Comparison of ENCODE assay signal across 9 cellular contexts in genomic region chrX:85243761-85244410, GRCh38. TPM values are rescaled to one million over a fixed set of nuclear protein-coding genes. Genes with fewer than 3 reads are reported as not detected.
DNase-seq lines count a peak whose midpoint lies in the region; ATAC-seq, FAIRE-seq and TF ChIP-seq lines count a peak whose summit lies in the region.
"Had no signal": no experiment of that assay in that cellular context is flagged by ENCODE, and none has a peak within 500 bp of the region (broad histone marks: within the 10 kb centered on the region; RNA-seq: fewer than 3 reads in every experiment).

Gene SATL1 (minus strand): TSS chrX:85243779. CDS start chrX:85108968, 134,811 bp downstream.
Gene ZNF711 (plus strand): TSS chrX:85243991. CDS start chrX:85247573, 3,582 bp downstream.

- peak within 1 kb of the TSS; percentile 45 for H3K4me3 ChIP-seq in LNCaP clone FGC (ENCODE audit: low read depth, low read length)
- peak within 1 kb of the TSS; percentile 81 for H3K4me3 ChIP-seq in SU-DHL-6 (ENCODE audit: insufficient read depth, low read length, poor library complexity, severe bottlenecking)
- peak within 1 kb of the TSS; percentile 75 to 84 (median 78) for H3K4me3 ChIP-seq in HepG2 (replicated peaks in 1 of 3; ENCODE audit: insufficient read depth in 1 of 3, low read depth in 2 of 3, low read length in 3 of 3)

- peaks cover 34% of the 10 kb centered on the region for H3K79me2 ChIP-seq in SU-DHL-6 (ENCODE audit: insufficient read depth, low read length)
- no peaks in the 10 kb centered on the region for H3K79me2 ChIP-seq in HepG2 (ENCODE audit: insufficient read depth, low read length)

- H3K4me2 ChIP-seq in SU-DHL-6 (ENCODE audit: low read depth, low read length, poor library complexity, severe bottlenecking): peak within 1 kb of the TSS; percentile 81
- H3K4me2 ChIP-seq in HepG2 (ENCODE audit: low read depth, low read length): peak within 1 kb of the TSS; percentile 74

- CTCF ChIA-PET in HepG2 (lab: Yijun Ruan, JAX; ENCODE audit: low intra/inter-chr PET ratio, low total read pairs): no interaction called here

- H3K27ac Mint-ChIP-seq in stimulated activated effector memory CD8-positive, alpha-beta T cell treated with anti-CD3 and anti-CD28 coated beads, Interleukin-12 subunit alpha, Interleukin-12 subunit beta, amount 100 ng/mL, for 72 hours: peak within 1 kb of the TSS; percentile 65

- H3K36me3 ChIP-seq in SU-DHL-6 (ENCODE audit: low read length) (peaks cover 3% of the 10 kb centered on the region; the same call in 1 of the 2 replicates), HepG2 (replicated peaks in 1 of 2; ENCODE audit: control insufficient read depth in 1 of 2, insufficient read depth in 2 of 2, low read length in 2 of 2) (no peaks in the 10 kb centered on the region)

- H3K4me1 ChIP-seq in HepG2 (ENCODE audit: insufficient read depth, low read length): no peaks in the 10 kb centered on the region

- peaks cover 10% of the 10 kb centered on the region; the same call in 1 of the 2 replicates for H3F3A ChIP-seq in SU-DHL-6 (ENCODE audit: insufficient read depth)

- H3K27ac ChIP-seq in SU-DHL-6 (ENCODE audit: low read depth, low read length): peak within 1 kb of the TSS; percentile 53
- peak within 1 kb of the TSS; percentile 60 for H3K27ac ChIP-seq in HepG2 (ENCODE audit: extremely low read length, insufficient read depth, low read length)

- BruUV-seq in HepG2 (replicated peaks; lab: Mats Ljungman, UMichigan): no TSS peak

- H3K4me3 Mint-ChIP-seq in stimulated activated effector memory CD8-positive, alpha-beta T cell treated with anti-CD3 and anti-CD28 coated beads, Interleukin-12 subunit alpha, Interleukin-12 subunit beta, amount 100 ng/mL, for 72 hours: peak within 1 kb of the TSS; percentile 76

- H3K9ac ChIP-seq in SU-DHL-6 (ENCODE audit: low read length) (peak within 1 kb of the TSS; percentile 87), HepG2 (ENCODE audit: insufficient read depth, low read depth, low read length) (peak within 1 kb of the TSS; percentile 74)

- H3K36me3 Mint-ChIP-seq in stimulated activated effector memory CD8-positive, alpha-beta T cell treated with anti-CD3 and anti-CD28 coated beads, Interleukin-12 subunit alpha, Interleukin-12 subunit beta, amount 100 ng/mL, for 72 hours: no peaks in the 10 kb centered on the region

- no peak for FAIRE-seq in D721Med (lab: Jason Lieb, UNC)
- FAIRE-seq in HepG2 (lab: Jason Lieb, UNC): no peak

- peak; percentile 13 for DNase-seq in D721Med (ENCODE audit: insufficient read length, low spot score)
- DNase-seq in LNCaP clone FGC (ENCODE audit: low read depth): no peak
- peak; percentile 24 for DNase-seq in dermis blood vessel endothelial cell
- DNase-seq in HepG2 (ENCODE audit: low spot score): peak; percentile 21
- no peak for DNase-seq in stimulated activated effector memory CD8-positive, alpha-beta T cell treated with anti-CD3 and anti-CD28 coated beads, Interleukin-12 subunit alpha, Interleukin-12 subunit beta, amount 100 ng/mL, for 72 hours (ENCODE audit: low spot score in 2 of 2)
- no peak for DNase-seq in activated CD4-positive, CD25-positive, alpha-beta regulatory T cell (lab: John Stamatoyannopoulos, UW)

- WGBS in HepG2 (ENCODE audit: low lambda C conversion rate): 39% methylated on average over 3 of the region's 65 CpGs

- 0 out of 4 replicates have a peak, but pooled peaks of 1 of the 2 experiments have one; percentile 35 for TF ChIP-seq POLR2A in HepG2 (IDR thresholded peaks at IDR 0.05; ENCODE audit: insufficient read depth in 1 of 2, low read depth in 2 of 2, low read length in 2 of 2)

- peak; percentile 58 for ATAC-seq in GM21423 (IDR thresholded peaks at IDR 0.05; ENCODE audit: unreplicated experiment)
- peak; percentile 82 for ATAC-seq in HepG2
- peak; percentile 57 for ATAC-seq in stimulated activated effector memory CD8-positive, alpha-beta T cell treated with anti-CD3 and anti-CD28 coated beads, Interleukin-12 subunit alpha, Interleukin-12 subunit beta, amount 100 ng/mL, for 72 hours

- in situ Hi-C loops in HepG2 (cut with HindIII; ENCODE audit: extremely low pct_ligation_motif_present, low pct_unique_long_range_greater_than_20kb): no loop called here

- H3K9me3 ChIP-seq in SU-DHL-6 (ENCODE audit: insufficient read depth, low read length): no peaks in the 10 kb centered on the region
- H3K9me3 ChIP-seq in HepG2 (ENCODE audit: low read length): no peaks in the 10 kb centered on the region

- TF ChIP-seq RAD21 in HepG2 (CRISPR knock-in tag; IDR thresholded peaks at IDR 0.05): no peak

- no peaks in the 10 kb centered on the region for H3K9me3 Mint-ChIP-seq in stimulated activated effector memory CD8-positive, alpha-beta T cell treated with anti-CD3 and anti-CD28 coated beads, Interleukin-12 subunit alpha, Interleukin-12 subunit beta, amount 100 ng/mL, for 72 hours

- intact Hi-C loops in HepG2 (cut with micrococcal nuclease; ENCODE audit: unreplicated experiment): no loop called here

- POLR2A ChIA-PET in HepG2 (lab: Yijun Ruan, JAX): interaction anchor here (1.2 kb wide), 1 partner anchor 27 kb away, joined by 3 read pairs; no protein-coding TSS in a partner anchor

- H3K27me3 ChIP-seq in SU-DHL-6 (ENCODE audit: low read length): no peaks in the 10 kb centered on the region
- H3K27me3 ChIP-seq in HepG2 (ENCODE audit: control insufficient read depth in 1 of 2, insufficient read depth in 2 of 2, low read length in 2 of 2): no peaks in the 10 kb centered on the region; a peak in 1 of 5 replicates

- H2AFZ ChIP-seq in SU-DHL-6 (ENCODE audit: low read depth, low read length, severe bottlenecking) (peak within 1 kb of the TSS; percentile 80), HepG2 (ENCODE audit: low read length) (peak within 1 kb of the TSS; percentile 54)

- H3K9me2 ChIP-seq in SU-DHL-6 (replicated peaks; ENCODE audit: insufficient read depth, low read length): no peaks in the 10 kb centered on the region

- H4K20me1 ChIP-seq in SU-DHL-6 (ENCODE audit: low read depth, low read length) (no peaks in the 10 kb centered on the region), HepG2 (ENCODE audit: insufficient read depth, low read length) (no peaks in the 10 kb centered on the region)

- H3K4me1 Mint-ChIP-seq in stimulated activated effector memory CD8-positive, alpha-beta T cell treated with anti-CD3 and anti-CD28 coated beads, Interleukin-12 subunit alpha, Interleukin-12 subunit beta, amount 100 ng/mL, for 72 hours: peaks cover 9% of the 10 kb centered on the region

- TF ChIP-seq EP300 in HepG2 (IDR thresholded peaks at IDR 0.05; ENCODE audit: low read depth in 2 of 2, low read length in 2 of 2): no peak
- TF ChIP-seq EP300 in HepG2 (CRISPR knock-in tag; IDR thresholded peaks at IDR 0.05; ENCODE audit: borderline replicate concordance): no peak

- TF ChIP-seq CTCF in D721Med (IDR thresholded peaks at IDR 0.05; ENCODE audit: insufficient read depth, missing control alignments) (no peak), LNCaP clone FGC (IDR thresholded peaks at IDR 0.05; ENCODE audit: control insufficient read depth, extremely low read depth, insufficient read depth) (no peak), SU-DHL-6 (IDR thresholded peaks at IDR 0.05; ENCODE audit: insufficient read depth, low read length, poor library complexity, severe bottlenecking) (no peak), HepG2 (CRISPR knock-in tag; IDR thresholded peaks at IDR 0.05) (no peak)

RNA-seq across cellular contexts. Expression of gene SATL1, which starts in this region (rescaled TPM):
- total RNA-seq in dermis blood vessel endothelial cell (not detected in 2 replicates), HepG2 (2016; rRNA removed; fragmentation: Illumina TruSeq; extraction: Trizol) (not detected in 2 replicates)
- total RNA-seq in HepG2 (2016; cell fraction: cytosol; rRNA removed; fragmentation: Illumina TruSeq; extraction: Trizol; ENCODE audit: low read depth): not detected in 2 replicates
- total RNA-seq in HepG2 (2016; cell fraction: insoluble cytoplasmic fraction; rRNA removed; fragmentation: Illumina TruSeq; extraction: Trizol): 0.02 TPM in 1 of 2 replicates, not detected in the other
- not detected in 2 replicates for total RNA-seq in HepG2 (2016; cell fraction: membrane; rRNA removed; fragmentation: Illumina TruSeq; extraction: Trizol)
- total RNA-seq in HepG2 (2016; cell fraction: nucleus; rRNA removed; fragmentation: Illumina TruSeq; extraction: Trizol): 0.09 TPM in 1 of 2 replicates, not detected in the other
- 0.03 TPM in 1 of 2 replicates, not detected in the other for polyA plus RNA-seq in HepG2 (2011; rRNA removed)
- not detected in 2 replicates for polyA plus RNA-seq in HepG2 (2011; cell fraction: cytosol; rRNA removed)
- 0.03 TPM in 1 of 2 replicates, not detected in the other for polyA plus RNA-seq in HepG2 (2011; cell fraction: nucleus; rRNA removed)
- polyA plus RNA-seq in HepG2 (2012): not detected in 2 replicates
- polyA plus RNA-seq in HepG2 (2016; cell fraction: cytosol; fragmentation: Illumina TruSeq; extraction: Trizol; ENCODE audit: low read depth): not detected in 2 replicates
- polyA plus RNA-seq in HepG2 (2016; cell fraction: insoluble cytoplasmic fraction; fragmentation: Illumina TruSeq; extraction: Trizol; ENCODE audit: low read depth): not detected in 2 replicates
- polyA plus RNA-seq in HepG2 (2016; cell fraction: membrane; fragmentation: Illumina TruSeq; extraction: Trizol; ENCODE audit: low read depth): not detected in 2 replicates
- polyA plus RNA-seq in HepG2 (2016; cell fraction: nucleus; fragmentation: Illumina TruSeq; extraction: Trizol; ENCODE audit: insufficient read depth, low read depth): not detected in 2 replicates
- not detected in 2 replicates for polyA minus RNA-seq in HepG2 (2011; rRNA and poly(A)+ RNA removed; ENCODE audit: low replicate concordance)
- polyA minus RNA-seq in HepG2 (2011; cell fraction: cytosol; rRNA and poly(A)+ RNA removed): not detected in 2 replicates
- 0.12 TPM in 1 of 2 replicates, not detected in the other for polyA minus RNA-seq in HepG2 (2011; cell fraction: nucleus; rRNA and poly(A)+ RNA removed)
- total RNA-seq: T-helper 2 cell treated with Interferon-gamma antibody and Interleukin-4, amounts not matched to agents 100 ng/mL and 5 ng/mL, for 36 hours had no signal

RNA-seq across cellular contexts. Expression of gene ZNF711, which starts in this region (rescaled TPM):
- total RNA-seq in dermis blood vessel endothelial cell (3.1 and 6.2 TPM in 2 replicates), HepG2 (2016; rRNA removed; fragmentation: Illumina TruSeq; extraction: Trizol) (3.8 and 5.5 TPM in 2 replicates)
- 0.20 and 0.26 TPM in 2 replicates for total RNA-seq in HepG2 (2016; cell fraction: cytosol; rRNA removed; fragmentation: Illumina TruSeq; extraction: Trizol; ENCODE audit: low read depth)
- 3.9 and 5.0 TPM in 2 replicates for total RNA-seq in HepG2 (2016; cell fraction: insoluble cytoplasmic fraction; rRNA removed; fragmentation: Illumina TruSeq; extraction: Trizol)
- total RNA-seq in HepG2 (2016; cell fraction: membrane; rRNA removed; fragmentation: Illumina TruSeq; extraction: Trizol): 0.76 and 1.2 TPM in 2 replicates
- 5.3 and 5.8 TPM in 2 replicates for total RNA-seq in HepG2 (2016; cell fraction: nucleus; rRNA removed; fragmentation: Illumina TruSeq; extraction: Trizol)
- 6.0 and 6.8 TPM in 2 replicates for polyA plus RNA-seq in HepG2 (2011; rRNA removed)
- polyA plus RNA-seq in HepG2 (2011; cell fraction: cytosol; rRNA removed): 1.5 and 3.5 TPM in 2 replicates
- 7.7 and 9.9 TPM in 2 replicates for polyA plus RNA-seq in HepG2 (2011; cell fraction: nucleus; rRNA removed)
- 8.0 and 10.5 TPM in 2 replicates for polyA plus RNA-seq in HepG2 (2012)
- polyA plus RNA-seq in HepG2 (2016; cell fraction: cytosol; fragmentation: Illumina TruSeq; extraction: Trizol; ENCODE audit: low read depth): 0.06 and 0.08 TPM in 2 replicates
- polyA plus RNA-seq in HepG2 (2016; cell fraction: insoluble cytoplasmic fraction; fragmentation: Illumina TruSeq; extraction: Trizol; ENCODE audit: low read depth): 3.7 and 3.9 TPM in 2 replicates
- 0.31 and 0.42 TPM in 2 replicates for polyA plus RNA-seq in HepG2 (2016; cell fraction: membrane; fragmentation: Illumina TruSeq; extraction: Trizol; ENCODE audit: low read depth)
- 10.3 and 10.6 TPM in 2 replicates for polyA plus RNA-seq in HepG2 (2016; cell fraction: nucleus; fragmentation: Illumina TruSeq; extraction: Trizol; ENCODE audit: insufficient read depth, low read depth)
- polyA minus RNA-seq in HepG2 (2011; rRNA and poly(A)+ RNA removed; ENCODE audit: low replicate concordance): 2.0 TPM in 1 of 2 replicates, not detected in the other
- polyA minus RNA-seq in HepG2 (2011; cell fraction: cytosol; rRNA and poly(A)+ RNA removed): 2.3 and 2.9 TPM in 2 replicates
- 9.5 and 12.7 TPM in 2 replicates for polyA minus RNA-seq in HepG2 (2011; cell fraction: nucleus; rRNA and poly(A)+ RNA removed)

Comparison
In these comparisons a context has a peak if more than half of its experiments do, and no peak if none do; other contexts are left out.
1. DNase-seq: peak in D721Med (single experiment), dermis blood vessel endothelial cell (single experiment) and HepG2 (single experiment); none in LNCaP clone FGC (single experiment), stimulated activated effector memory CD8-positive, alpha-beta T cell treated with anti-CD3 and anti-CD28 coated beads, Interleukin-12 subunit alpha, Interleukin-12 subunit beta, amount 100 ng/mL, for 72 hours (0 of 2) and activated CD4-positive, CD25-positive, alpha-beta regulatory T cell (0 of 4).
2. Peak in every context shown above with its lines, with median percentiles within 50 percentile points of each other: ATAC-seq and H3K4me3 ChIP-seq.